1 cellular context compared by ENCODE assay signal in the genomic region with DNA sequence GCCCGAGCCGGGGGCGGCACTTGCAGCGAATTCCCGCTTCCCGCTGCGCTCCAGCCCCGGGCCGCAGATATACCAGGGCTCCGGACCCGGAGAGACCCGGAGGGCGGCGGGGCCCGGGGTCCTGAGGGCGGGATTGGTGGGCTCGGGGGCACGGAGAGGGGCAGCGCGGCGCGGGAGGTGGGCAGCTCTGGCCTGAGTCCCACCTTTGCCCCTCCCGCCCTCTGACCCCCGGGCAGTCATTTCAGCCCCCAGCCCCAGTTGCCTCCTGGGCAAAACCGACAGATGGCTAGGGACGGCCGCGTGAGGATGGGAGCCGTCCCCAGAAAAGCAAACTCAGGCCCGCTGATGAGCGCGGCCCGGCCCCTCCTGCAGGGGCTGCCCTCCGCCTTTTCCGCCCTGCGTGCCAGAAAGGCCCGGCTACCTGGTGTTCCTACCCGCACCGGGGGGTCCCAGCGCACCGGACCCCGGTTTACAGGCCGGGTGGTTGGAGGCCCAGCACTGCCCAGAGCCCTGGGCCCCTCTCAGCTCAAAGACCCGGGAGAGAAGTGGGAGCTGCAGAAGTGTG.
TF ChIP-seq lines count a peak whose summit lies in the region.

No MANE protein-coding gene starts in this region.

TF ChIP-seq in K562, 482 proteins besides CTCF, POLR2A, EP300 and RAD21 (continued from another document):
- TF ChIP-seq, protein P1, sequence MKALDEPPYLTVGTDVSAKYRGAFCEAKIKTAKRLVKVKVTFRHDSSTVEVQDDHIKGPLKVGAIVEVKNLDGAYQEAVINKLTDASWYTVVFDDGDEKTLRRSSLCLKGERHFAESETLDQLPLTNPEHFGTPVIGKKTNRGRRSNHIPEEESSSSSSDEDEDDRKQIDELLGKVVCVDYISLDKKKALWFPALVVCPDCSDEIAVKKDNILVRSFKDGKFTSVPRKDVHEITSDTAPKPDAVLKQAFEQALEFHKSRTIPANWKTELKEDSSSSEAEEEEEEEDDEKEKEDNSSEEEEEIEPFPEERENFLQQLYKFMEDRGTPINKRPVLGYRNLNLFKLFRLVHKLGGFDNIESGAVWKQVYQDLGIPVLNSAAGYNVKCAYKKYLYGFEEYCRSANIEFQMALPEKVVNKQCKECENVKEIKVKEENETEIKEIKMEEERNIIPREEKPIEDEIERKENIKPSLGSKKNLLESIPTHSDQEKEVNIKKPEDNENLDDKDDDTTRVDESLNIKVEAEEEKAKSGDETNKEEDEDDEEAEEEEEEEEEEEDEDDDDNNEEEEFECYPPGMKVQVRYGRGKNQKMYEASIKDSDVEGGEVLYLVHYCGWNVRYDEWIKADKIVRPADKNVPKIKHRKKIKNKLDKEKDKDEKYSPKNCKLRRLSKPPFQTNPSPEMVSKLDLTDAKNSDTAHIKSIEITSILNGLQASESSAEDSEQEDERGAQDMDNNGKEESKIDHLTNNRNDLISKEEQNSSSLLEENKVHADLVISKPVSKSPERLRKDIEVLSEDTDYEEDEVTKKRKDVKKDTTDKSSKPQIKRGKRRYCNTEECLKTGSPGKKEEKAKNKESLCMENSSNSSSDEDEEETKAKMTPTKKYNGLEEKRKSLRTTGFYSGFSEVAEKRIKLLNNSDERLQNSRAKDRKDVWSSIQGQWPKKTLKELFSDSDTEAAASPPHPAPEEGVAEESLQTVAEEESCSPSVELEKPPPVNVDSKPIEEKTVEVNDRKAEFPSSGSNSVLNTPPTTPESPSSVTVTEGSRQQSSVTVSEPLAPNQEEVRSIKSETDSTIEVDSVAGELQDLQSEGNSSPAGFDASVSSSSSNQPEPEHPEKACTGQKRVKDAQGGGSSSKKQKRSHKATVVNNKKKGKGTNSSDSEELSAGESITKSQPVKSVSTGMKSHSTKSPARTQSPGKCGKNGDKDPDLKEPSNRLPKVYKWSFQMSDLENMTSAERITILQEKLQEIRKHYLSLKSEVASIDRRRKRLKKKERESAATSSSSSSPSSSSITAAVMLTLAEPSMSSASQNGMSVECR (CRISPR knock-in tag; IDR thresholded peaks at IDR 0.05): peak; percentile 29; the same call in 1 of the 2 replicates
- TF ChIP-seq SRSF3 (IDR thresholded peaks at IDR 0.05; ENCODE audit: insufficient read depth, low read length): no peak
- 0 out of 2 replicates have a peak, but pooled peaks have one; percentile 53 for TF ChIP-seq FOXP1 (CRISPR knock-in tag; IDR thresholded peaks at IDR 0.05)
- TF ChIP-seq, protein P2, sequence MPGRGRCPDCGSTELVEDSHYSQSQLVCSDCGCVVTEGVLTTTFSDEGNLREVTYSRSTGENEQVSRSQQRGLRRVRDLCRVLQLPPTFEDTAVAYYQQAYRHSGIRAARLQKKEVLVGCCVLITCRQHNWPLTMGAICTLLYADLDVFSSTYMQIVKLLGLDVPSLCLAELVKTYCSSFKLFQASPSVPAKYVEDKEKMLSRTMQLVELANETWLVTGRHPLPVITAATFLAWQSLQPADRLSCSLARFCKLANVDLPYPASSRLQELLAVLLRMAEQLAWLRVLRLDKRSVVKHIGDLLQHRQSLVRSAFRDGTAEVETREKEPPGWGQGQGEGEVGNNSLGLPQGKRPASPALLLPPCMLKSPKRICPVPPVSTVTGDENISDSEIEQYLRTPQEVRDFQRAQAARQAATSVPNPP (IDR thresholded peaks at IDR 0.05; ENCODE audit: borderline replicate concordance, insufficient read depth, insufficient read length): no peak
- TF ChIP-seq, protein P3, sequence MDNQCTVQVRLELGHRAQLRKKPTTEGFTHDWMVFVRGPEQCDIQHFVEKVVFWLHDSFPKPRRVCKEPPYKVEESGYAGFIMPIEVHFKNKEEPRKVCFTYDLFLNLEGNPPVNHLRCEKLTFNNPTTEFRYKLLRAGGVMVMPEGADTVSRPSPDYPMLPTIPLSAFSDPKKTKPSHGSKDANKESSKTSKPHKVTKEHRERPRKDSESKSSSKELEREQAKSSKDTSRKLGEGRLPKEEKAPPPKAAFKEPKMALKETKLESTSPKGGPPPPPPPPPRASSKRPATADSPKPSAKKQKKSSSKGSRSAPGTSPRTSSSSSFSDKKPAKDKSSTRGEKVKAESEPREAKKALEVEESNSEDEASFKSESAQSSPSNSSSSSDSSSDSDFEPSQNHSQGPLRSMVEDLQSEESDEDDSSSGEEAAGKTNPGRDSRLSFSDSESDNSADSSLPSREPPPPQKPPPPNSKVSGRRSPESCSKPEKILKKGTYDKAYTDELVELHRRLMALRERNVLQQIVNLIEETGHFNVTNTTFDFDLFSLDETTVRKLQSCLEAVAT (IDR thresholded peaks at IDR 0.05): peak in 1 of 2 experiments; percentile 25; a peak in 1 of 4 replicates
